Comparison of ENCODE assay signal across 19 cellular contexts in the genomic region with DNA sequence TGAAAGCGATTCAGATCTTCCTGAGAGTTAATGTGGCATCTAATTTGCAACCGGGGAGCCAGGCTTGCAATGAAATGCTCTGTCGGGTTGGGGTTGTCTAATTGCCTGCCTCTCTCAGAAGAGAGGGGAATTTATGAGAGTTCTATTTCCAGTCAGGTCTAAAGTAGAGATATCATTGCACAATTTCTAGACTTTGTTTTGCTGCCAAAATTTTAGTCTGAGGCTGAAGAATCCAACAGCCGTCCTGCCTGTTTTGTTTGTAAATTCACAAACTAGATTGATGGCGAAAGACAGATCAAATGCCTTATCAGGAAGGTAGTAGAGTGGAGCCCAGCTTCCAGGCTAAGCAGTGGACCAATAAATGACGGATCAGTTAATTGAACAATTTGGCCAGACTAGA. TPM values are rescaled to one million over a fixed set of nuclear protein-coding genes. Genes with fewer than 3 reads are reported as not detected.
DNase-seq lines count a peak whose midpoint lies in the region; ATAC-seq and TF ChIP-seq lines count a peak whose summit lies in the region.
"Had no signal": no experiment of that assay in that cellular context is flagged by ENCODE, and none has a peak within 500 bp of the region (broad histone marks: within the 10 kb centered on the region; RNA-seq: fewer than 3 reads in every experiment).

No MANE protein-coding gene starts in this region.

- H3K9me3 ChIP-seq in left ventricle myocardium inferior (replicated peaks) (no peaks in the 10 kb centered on the region), liver (ENCODE audit: control insufficient read depth in 4 of 4, low read length in 3 of 4) (no peaks in the 10 kb centered on the region)
- H3K9me3 ChIP-seq: sigmoid colon, testis had no signal

- TF ChIP-seq CTCF in left ventricle myocardium inferior (IDR thresholded peaks at IDR 0.05; ENCODE audit: borderline replicate concordance): no peak
- TF ChIP-seq CTCF in liver (IDR thresholded peaks at IDR 0.05; ENCODE audit: low read depth, low read length, missing input control): no peak

- DNase-seq in left ventricle myocardium superior (no peak), left ventricle myocardium inferior (no peak), cerebellar cortex (ENCODE audit: low spot score) (peak; percentile 17), GM19238 (ENCODE audit: insufficient read length, low spot score) (no peak), NCI-H1105 treated with DMSO at 0.1 percent for 48 hours (lab: John Stamatoyannopoulos, UW) (no peak), NCI-H1436 treated with DMSO at 0.1 percent for 48 hours (lab: John Stamatoyannopoulos, UW) (no peak)
- DNase-seq: ACHN; activated T-cell treated with anti-CD3 and anti-CD28 coated beads, Interleukin-2, amount 50 U/mL, for 24 hours; Calu3; NCI-H1048; sigmoid colon; stimulated activated CD4-positive, alpha-beta T cell treated with anti-CD3 and anti-CD28 coated beads, Interleukin-4, amount 100 ng/mL, for 1 hour; testis had no signal

- H3K27me3 ChIP-seq in left ventricle myocardium inferior (ENCODE audit: low read depth): no peaks in the 10 kb centered on the region
- H3K27me3 ChIP-seq in liver (ENCODE audit: control insufficient read depth in 4 of 4, insufficient read depth in 4 of 4, low read length in 3 of 4): no peaks in the 10 kb centered on the region
- H3K27me3 ChIP-seq: neural progenitor cell, sigmoid colon, testis had no signal

- WGBS in liver: 31% methylated on average over 6 of the region's 6 CpGs

- H3K27ac ChIP-seq in left ventricle myocardium inferior (replicated peaks) (no peak overlapping the region), liver (ENCODE audit: low read depth in 1 of 2, low read length in 2 of 2) (peak overlapping the region; percentile 86 to 95)
- H3K27ac ChIP-seq: neural progenitor cell, sigmoid colon, testis had no signal

- H3K4me1 ChIP-seq in left ventricle myocardium inferior: peaks cover 22% of the 10 kb centered on the region
- peaks cover 5 to 59% (median 27%) of the 10 kb centered on the region in 4 donors for H3K4me1 ChIP-seq in liver (ENCODE audit: control insufficient read depth in 4 of 4, insufficient read depth in 4 of 4, low read length in 3 of 4)
- H3K4me1 ChIP-seq: sigmoid colon, testis had no signal

- intact Hi-C loops in left ventricle myocardium superior (cut with micrococcal nuclease): no loop called here
- intact Hi-C loops in left ventricle myocardium inferior (cut with micrococcal nuclease): no loop called here

- peak; percentile 59 to 72 for TF ChIP-seq RAD21 in liver (IDR thresholded peaks at IDR 0.05)

- H3K4me3 ChIP-seq in left ventricle myocardium inferior (no peak overlapping the region), liver (ENCODE audit: low read depth in 1 of 3, low read length in 3 of 3) (peak overlapping the region; percentile 33 to 54 (median 45))
- H3K4me3 ChIP-seq: neural progenitor cell, sigmoid colon, testis had no signal

- ATAC-seq in left ventricle myocardium superior (peak; percentile 25), GM19397 (IDR thresholded peaks at IDR 0.05; ENCODE audit: unreplicated experiment) (no peak)

- H3K36me3 ChIP-seq in left ventricle myocardium inferior (no peaks in the 10 kb centered on the region), liver (ENCODE audit: control insufficient read depth in 4 of 4, insufficient read depth in 3 of 4, low read depth in 1 of 4, low read length in 3 of 4) (no peaks in the 10 kb centered on the region)
- H3K36me3 ChIP-seq: neural progenitor cell, sigmoid colon had no signal

- peak overlapping the region; percentile 10 to 87 for H3K9ac ChIP-seq in liver (ENCODE audit: low read depth in 1 of 2, low read length in 2 of 2)
- H3K9ac ChIP-seq: neural progenitor cell had no signal

TF ChIP-seq in liver, 16 proteins besides CTCF, POLR2A, EP300 and RAD21:
- TF ChIP-seq, protein P1, sequence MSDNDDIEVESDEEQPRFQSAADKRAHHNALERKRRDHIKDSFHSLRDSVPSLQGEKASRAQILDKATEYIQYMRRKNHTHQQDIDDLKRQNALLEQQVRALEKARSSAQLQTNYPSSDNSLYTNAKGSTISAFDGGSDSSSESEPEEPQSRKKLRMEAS (IDR thresholded peaks at IDR 0.05): peak; percentile 9
- TF ChIP-seq HNF4G (IDR thresholded peaks at IDR 0.05) (peak; percentile 71), RXRA (IDR thresholded peaks at IDR 0.05) (peak; percentile 62 to 87), FOXA2 (IDR thresholded peaks at IDR 0.05) (no peak), GABPA (IDR thresholded peaks at IDR 0.05 in 1 of 2, conservative IDR thresholded peaks at IDR 0.05 in 1 of 2) (no peak), EGR1 (IDR thresholded peaks at IDR 0.05; ENCODE audit: low read depth in 2 of 2) (peak in 1 of 2 donors; percentile 18), NR2F2 (IDR thresholded peaks at IDR 0.05) (no peak), HNF4A (conservative IDR thresholded peaks at IDR 0.05) (peak; percentile 82 to 85), YY1 (IDR thresholded peaks at IDR 0.05) (peak; percentile 82), FOXA1 (IDR thresholded peaks at IDR 0.05) (peak; percentile 41), TAF1 (conservative IDR thresholded peaks at IDR 0.05) (peak; percentile 98), SP1 (IDR thresholded peaks at IDR 0.05) (peak; percentile 74), JUND (IDR thresholded peaks at IDR 0.05) (peak; percentile 66 to 82)
- TF ChIP-seq, protein P2, sequence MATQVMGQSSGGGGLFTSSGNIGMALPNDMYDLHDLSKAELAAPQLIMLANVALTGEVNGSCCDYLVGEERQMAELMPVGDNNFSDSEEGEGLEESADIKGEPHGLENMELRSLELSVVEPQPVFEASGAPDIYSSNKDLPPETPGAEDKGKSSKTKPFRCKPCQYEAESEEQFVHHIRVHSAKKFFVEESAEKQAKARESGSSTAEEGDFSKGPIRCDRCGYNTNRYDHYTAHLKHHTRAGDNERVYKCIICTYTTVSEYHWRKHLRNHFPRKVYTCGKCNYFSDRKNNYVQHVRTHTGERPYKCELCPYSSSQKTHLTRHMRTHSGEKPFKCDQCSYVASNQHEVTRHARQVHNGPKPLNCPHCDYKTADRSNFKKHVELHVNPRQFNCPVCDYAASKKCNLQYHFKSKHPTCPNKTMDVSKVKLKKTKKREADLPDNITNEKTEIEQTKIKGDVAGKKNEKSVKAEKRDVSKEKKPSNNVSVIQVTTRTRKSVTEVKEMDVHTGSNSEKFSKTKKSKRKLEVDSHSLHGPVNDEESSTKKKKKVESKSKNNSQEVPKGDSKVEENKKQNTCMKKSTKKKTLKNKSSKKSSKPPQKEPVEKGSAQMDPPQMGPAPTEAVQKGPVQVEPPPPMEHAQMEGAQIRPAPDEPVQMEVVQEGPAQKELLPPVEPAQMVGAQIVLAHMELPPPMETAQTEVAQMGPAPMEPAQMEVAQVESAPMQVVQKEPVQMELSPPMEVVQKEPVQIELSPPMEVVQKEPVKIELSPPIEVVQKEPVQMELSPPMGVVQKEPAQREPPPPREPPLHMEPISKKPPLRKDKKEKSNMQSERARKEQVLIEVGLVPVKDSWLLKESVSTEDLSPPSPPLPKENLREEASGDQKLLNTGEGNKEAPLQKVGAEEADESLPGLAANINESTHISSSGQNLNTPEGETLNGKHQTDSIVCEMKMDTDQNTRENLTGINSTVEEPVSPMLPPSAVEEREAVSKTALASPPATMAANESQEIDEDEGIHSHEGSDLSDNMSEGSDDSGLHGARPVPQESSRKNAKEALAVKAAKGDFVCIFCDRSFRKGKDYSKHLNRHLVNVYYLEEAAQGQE (IDR thresholded peaks at IDR 0.05): peak; percentile 60
- TF ChIP-seq, protein P3, sequence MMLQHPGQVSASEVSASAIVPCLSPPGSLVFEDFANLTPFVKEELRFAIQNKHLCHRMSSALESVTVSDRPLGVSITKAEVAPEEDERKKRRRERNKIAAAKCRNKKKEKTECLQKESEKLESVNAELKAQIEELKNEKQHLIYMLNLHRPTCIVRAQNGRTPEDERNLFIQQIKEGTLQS (IDR thresholded peaks at IDR 0.05): no peak
- TF ChIP-seq, protein P4, sequence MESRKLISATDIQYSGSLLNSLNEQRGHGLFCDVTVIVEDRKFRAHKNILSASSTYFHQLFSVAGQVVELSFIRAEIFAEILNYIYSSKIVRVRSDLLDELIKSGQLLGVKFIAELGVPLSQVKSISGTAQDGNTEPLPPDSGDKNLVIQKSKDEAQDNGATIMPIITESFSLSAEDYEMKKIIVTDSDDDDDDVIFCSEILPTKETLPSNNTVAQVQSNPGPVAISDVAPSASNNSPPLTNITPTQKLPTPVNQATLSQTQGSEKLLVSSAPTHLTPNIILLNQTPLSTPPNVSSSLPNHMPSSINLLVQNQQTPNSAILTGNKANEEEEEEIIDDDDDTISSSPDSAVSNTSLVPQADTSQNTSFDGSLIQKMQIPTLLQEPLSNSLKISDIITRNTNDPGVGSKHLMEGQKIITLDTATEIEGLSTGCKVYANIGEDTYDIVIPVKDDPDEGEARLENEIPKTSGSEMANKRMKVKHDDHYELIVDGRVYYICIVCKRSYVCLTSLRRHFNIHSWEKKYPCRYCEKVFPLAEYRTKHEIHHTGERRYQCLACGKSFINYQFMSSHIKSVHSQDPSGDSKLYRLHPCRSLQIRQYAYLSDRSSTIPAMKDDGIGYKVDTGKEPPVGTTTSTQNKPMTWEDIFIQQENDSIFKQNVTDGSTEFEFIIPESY (IDR thresholded peaks at IDR 0.05): peak; percentile 42
TF ChIP-seq in liver: peak in this region for 12.

RNA-seq across cellular contexts. Expression of a gene that starts 0.6 kb away (rescaled TPM):
- total RNA-seq in left ventricle myocardium superior: 0.32 TPM
- total RNA-seq in left ventricle myocardium inferior: 1.5 TPM
- 100 to 1,000 TPM; 136 to 268 TPM for total RNA-seq in liver
- 100 to 1,000 TPM in 1 of 2 donors, 10 to 100 TPM in 1; 60.1 to 126 TPM for polyA plus RNA-seq in liver
- total RNA-seq: Calu3, cerebellum, lung microvascular endothelial cell, SK-MEL-5 had no signal

Comparison
In these comparisons a context has a peak if more than half of its experiments do, and no peak if none do; other contexts are left out.
1. RNA of a gene that starts 0.6 kb away (total RNA-seq): 136 to 268 TPM in liver; 1.5 TPM in left ventricle myocardium inferior (single experiment) and 0.32 TPM in left ventricle myocardium superior (single experiment); every median in the first group is over 10 times any median in the second.